1 cellular context compared by ENCODE assay signal in the genomic region with DNA sequence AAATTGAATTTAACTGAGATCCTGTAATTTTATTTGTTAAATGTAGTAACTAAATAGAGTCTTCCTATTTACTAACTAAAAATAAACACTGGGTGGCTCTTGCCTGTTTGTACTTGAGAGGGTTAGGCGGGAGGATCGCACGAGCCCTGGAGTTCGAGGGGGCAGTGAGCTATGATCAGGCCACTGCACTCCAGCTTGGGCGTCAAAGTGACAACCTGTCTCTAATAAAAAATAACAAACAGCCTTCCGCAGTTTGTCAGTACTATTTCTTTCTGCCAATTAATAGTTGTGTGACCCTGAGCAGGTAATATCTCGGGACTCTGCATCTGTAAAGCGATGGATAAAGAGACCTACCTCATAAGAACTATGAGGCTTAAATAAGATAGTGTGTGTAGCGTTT.
TF ChIP-seq lines count a peak whose summit lies in the region.

No MANE protein-coding gene starts in this region.

TF ChIP-seq in K562, 482 proteins besides CTCF, POLR2A, EP300 and RAD21:
- TF ChIP-seq TAF9B (IDR thresholded peaks at IDR 0.05; ENCODE audit: partially characterized antibody) (no peak), SMARCA4 (IDR thresholded peaks at IDR 0.05) (no peak), SIRT6 (IDR thresholded peaks at IDR 0.05; ENCODE audit: low read depth, low read length) (no peak), GTF2B (IDR thresholded peaks at IDR 0.05; ENCODE audit: extremely low read depth, insufficient read length) (no peak), POLR2B (IDR thresholded peaks at IDR 0.05; ENCODE audit: low read depth, partially characterized antibody) (no peak)
